Comparison of ENCODE assay signal across 2 cellular contexts in genomic region chr2:101006065-101006715, GRCh38.
TF ChIP-seq lines count a peak whose summit lies in the region.

No MANE protein-coding gene starts in this region.

TF ChIP-seq in GM12878, 131 proteins besides CTCF, POLR2A, EP300 and RAD21:
- TF ChIP-seq NBN (IDR thresholded peaks at IDR 0.05) = no peak
- TF ChIP-seq USF2 (IDR thresholded peaks at IDR 0.05; ENCODE audit: borderline replicate concordance, low read depth, low read length) = no peak
- no peak for TF ChIP-seq LARP7 (IDR thresholded peaks at IDR 0.05)
- no peak for TF ChIP-seq REST (IDR thresholded peaks at IDR 0.05; ENCODE audit: low read depth, low read length)
- TF ChIP-seq JUND (IDR thresholded peaks at IDR 0.05; ENCODE audit: low read depth, low read length) = no peak
- no peak for TF ChIP-seq RELB (IDR thresholded peaks at IDR 0.05; ENCODE audit: low read depth)
- no peak for TF ChIP-seq SRF (IDR thresholded peaks at IDR 0.05; ENCODE audit: low read depth in 2 of 2, low read length in 2 of 2)
- no peak for TF ChIP-seq ETV6 (conservative IDR thresholded peaks at IDR 0.05 in 1 of 2, IDR thresholded peaks at IDR 0.05 in 1 of 2; ENCODE audit: borderline replicate concordance in 1 of 2, low read depth in 1 of 2)
TF ChIP-seq in GM12878: peak in this region for 0.

TF ChIP-seq in GM12891, 5 proteins besides CTCF, POLR2A, EP300 and RAD21:
- TF ChIP-seq POLR2AphosphoS5 (IDR thresholded peaks at IDR 0.05; ENCODE audit: low read depth, low read length) (no peak), SPI1 (IDR thresholded peaks at IDR 0.05; ENCODE audit: low read depth, low read length) (no peak)
